Comparison of ENCODE assay signal across 9 cellular contexts in genomic region chr3:20039082-20039764, GRCh38. TPM values are rescaled to one million over a fixed set of nuclear protein-coding genes. Genes with fewer than 3 reads are reported as not detected.
DNase-seq lines count a peak whose midpoint lies in the region; ATAC-seq, FAIRE-seq and TF ChIP-seq lines count a peak whose summit lies in the region.
"Had no signal": no experiment of that assay in that cellular context is flagged by ENCODE, and none has a peak within 500 bp of the region (broad histone marks: within the 10 kb centered on the region; RNA-seq: fewer than 3 reads in every experiment).

No MANE protein-coding gene starts in this region.

- TF ChIP-seq CTCF in GM12875 (IDR thresholded peaks at IDR 0.05; ENCODE audit: borderline replicate concordance, insufficient read depth, low read depth, low read length) (no peak), fibroblast of the aortic adventitia (IDR thresholded peaks at IDR 0.05; ENCODE audit: insufficient read depth, low read length) (no peak)

- DNase-seq in T-cell = no peak
- no peak for DNase-seq in fibroblast of the aortic adventitia (ENCODE audit: low read depth)
- peak; percentile 53 for DNase-seq in retina
- no peak for DNase-seq in GOT3 (lab: John Stamatoyannopoulos, UW)
- no peak for DNase-seq in urothelium cell line (ENCODE audit: low spot score)
- DNase-seq in stimulated activated CD4-positive, alpha-beta T cell treated with anti-CD3 and anti-CD28 coated beads, Interleukin-1b, Interleukin-23, amount 100 ng/mL, for 48 hours = no peak

- H3K27ac Mint-ChIP-seq in T-cell = peak overlapping the region; percentile 95 to 99

- H3K4me3 ChIP-seq in GM12875 (ENCODE audit: low read depth, low read length) = peak overlapping the region; percentile 69
- peak overlapping the region; percentile 82 for H3K4me3 ChIP-seq in fibroblast of the aortic adventitia (ENCODE audit: low read depth, low read length)

- peaks cover 41 to 50% (median 47%) of the 10 kb centered on the region in 3 donors for H3K4me1 Mint-ChIP-seq in T-cell

- CTCF ChIA-PET in T-cell (lab: Charles Lee) = interaction anchor here in 1 of 2 donors (0.6 to 1.2 kb wide), 2 partner anchors 91 to 123 kb away, joined by 3 read pairs; no protein-coding TSS in a partner anchor

- no peaks in the 10 kb centered on the region for H3K27me3 Mint-ChIP-seq in T-cell

- no peaks in the 10 kb centered on the region for H3K36me3 Mint-ChIP-seq in T-cell

- ATAC-seq in T-cell (replicated peaks in 1 of 4) (no peak), HG02610 (IDR thresholded peaks at IDR 0.05; ENCODE audit: unreplicated experiment) (no peak)

- FAIRE-seq in urothelium cell line (lab: Jason Lieb, UNC) = no peak

- H3K4me3 Mint-ChIP-seq in T-cell = peak overlapping the region; percentile 85 to 90 (median 85)

- POLR2A ChIA-PET in T-cell (lab: Charles Lee) = no interaction called here

- H3K9me3 Mint-ChIP-seq in T-cell = no peaks in the 10 kb centered on the region

RNA-seq across cellular contexts. Expression of gene KAT2B, which starts 1.0 kb away (rescaled TPM):
- total RNA-seq in T-cell (10 to 100 TPM; 49.5 to 98.8 (median 80.8) TPM), fibroblast of the aortic adventitia (ENCODE audit: low replicate concordance) (9.6 and 14.3 TPM in 2 replicates)

RNA-seq across cellular contexts. Expression of gene PP2D1, which starts 27.2 kb away (rescaled TPM):
- total RNA-seq in T-cell (not detected), fibroblast of the aortic adventitia (ENCODE audit: low replicate concordance) (not detected in 2 replicates)
- total RNA-seq: myocyte had no signal
